ENCODE assay signal across 8 cellular contexts in the genomic region with DNA sequence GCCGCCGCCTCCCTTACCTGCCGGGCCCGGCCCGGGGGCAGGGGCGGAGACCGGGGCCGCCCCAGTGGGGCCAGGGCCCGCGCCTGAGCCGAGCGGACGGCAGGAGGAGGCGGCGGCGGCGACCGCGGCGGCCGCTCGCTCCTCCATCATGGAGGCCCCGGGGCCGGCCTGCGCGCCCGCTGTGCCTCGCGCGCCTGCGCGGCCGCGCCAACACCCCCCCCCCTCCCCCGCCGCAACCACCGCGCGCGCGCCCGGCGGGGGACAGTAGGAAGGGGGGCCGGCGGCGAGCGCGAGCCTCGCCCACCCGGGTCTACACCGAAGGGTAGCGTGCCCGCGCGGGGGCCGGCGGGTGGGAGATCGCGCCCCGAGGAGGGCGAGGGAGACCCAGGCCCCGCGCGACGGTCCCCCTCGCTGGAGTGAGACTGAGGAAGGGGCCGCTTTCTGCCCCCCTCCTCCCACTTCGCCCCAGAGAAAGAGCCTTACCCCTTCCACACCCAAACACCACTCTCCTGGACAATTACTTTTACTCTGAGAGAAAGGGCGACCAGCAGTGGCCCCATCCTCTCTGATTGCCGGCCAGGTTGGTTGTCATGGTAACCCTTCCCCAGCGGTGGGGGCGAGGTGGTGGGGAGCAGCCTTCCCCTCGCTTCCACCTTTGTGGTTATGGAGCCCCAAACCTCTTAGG. TPM values are rescaled to one million over a fixed set of nuclear protein-coding genes. Genes with fewer than 3 reads are reported as not detected.
DNase-seq lines count a peak whose midpoint lies in the region; ATAC-seq and TF ChIP-seq lines count a peak whose summit lies in the region.

A gene with protein sequence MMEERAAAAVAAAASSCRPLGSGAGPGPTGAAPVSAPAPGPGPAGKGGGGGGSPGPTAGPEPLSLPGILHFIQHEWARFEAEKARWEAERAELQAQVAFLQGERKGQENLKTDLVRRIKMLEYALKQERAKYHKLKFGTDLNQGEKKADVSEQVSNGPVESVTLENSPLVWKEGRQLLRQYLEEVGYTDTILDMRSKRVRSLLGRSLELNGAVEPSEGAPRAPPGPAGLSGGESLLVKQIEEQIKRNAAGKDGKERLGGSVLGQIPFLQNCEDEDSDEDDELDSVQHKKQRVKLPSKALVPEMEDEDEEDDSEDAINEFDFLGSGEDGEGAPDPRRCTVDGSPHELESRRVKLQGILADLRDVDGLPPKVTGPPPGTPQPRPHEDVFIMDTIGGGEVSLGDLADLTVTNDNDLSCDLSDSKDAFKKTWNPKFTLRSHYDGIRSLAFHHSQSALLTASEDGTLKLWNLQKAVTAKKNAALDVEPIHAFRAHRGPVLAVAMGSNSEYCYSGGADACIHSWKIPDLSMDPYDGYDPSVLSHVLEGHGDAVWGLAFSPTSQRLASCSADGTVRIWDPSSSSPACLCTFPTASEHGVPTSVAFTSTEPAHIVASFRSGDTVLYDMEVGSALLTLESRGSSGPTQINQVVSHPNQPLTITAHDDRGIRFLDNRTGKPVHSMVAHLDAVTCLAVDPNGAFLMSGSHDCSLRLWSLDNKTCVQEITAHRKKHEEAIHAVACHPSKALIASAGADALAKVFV (minus strand): TSS at position 170 of the 685 bp plus-strand sequence. CDS start 20 bp downstream, at position 150.

- peaks cover 0 to 29% (median 0%) of the 10 kb centered on the region in 4 donors for H3K4me1 ChIP-seq in right lobe of liver

- H3K4me1 Mint-ChIP-seq in activated CD4-positive, alpha-beta T cell treated with anti-CD3 and anti-CD28 coated beads for 36 hours, result peaks cover 49% of the 10 kb centered on the region

- no peaks in the 10 kb centered on the region for H3K9me3 ChIP-seq in right lobe of liver

- H3K27me3 ChIP-seq in right lobe of liver, result no peaks in the 10 kb centered on the region

- POLR2A ChIA-PET in activated CD4-positive, alpha-beta T cell treated with anti-CD3 and anti-CD28 coated beads for 36 hours (lab: Charles Lee), result no interaction called here

- CTCF ChIA-PET in activated CD4-positive, alpha-beta T cell treated with anti-CD3 and anti-CD28 coated beads for 36 hours (lab: Charles Lee), result interaction anchor here (0.6 kb wide), 1 partner anchor 672 kb away, joined by 3 read pairs; no protein-coding TSS in a partner anchor

- intact Hi-C loops in activated CD4-positive, alpha-beta T cell treated with anti-CD3 and anti-CD28 coated beads for 36 hours (cut with DNase I, micrococcal nuclease), result loop anchor here (1.0 to 10.0 kb wide), 8 partner anchors 29 to 301 kb away; a partner anchor contains a TSS
- intact Hi-C loops in right lobe of liver (cut with DNase I), result no loop called here

- no peaks in the 10 kb centered on the region for H3K36me3 ChIP-seq in right lobe of liver

- peak; percentile 85 for DNase-seq in COLO668 (lab: John Stamatoyannopoulos, UW; ENCODE audit: unreplicated experiment)
- peak; percentile 83 for DNase-seq in NB4 (ENCODE audit: low read depth)
- peak; percentile 73 for DNase-seq in activated CD4-positive, alpha-beta T cell treated with anti-CD3 and anti-CD28 coated beads for 36 hours
- peak in 1 of 2 donors; percentile 62 for DNase-seq in dermis microvascular lymphatic vessel endothelial cell (ENCODE audit: low read depth in 2 of 2)
- no peak for DNase-seq in right lobe of liver
- peak in 2 of 3 donors; percentile 35 to 52 for DNase-seq in stimulated activated CD4-positive, alpha-beta T cell treated with anti-CD3 and anti-CD28 coated beads, TNF-alpha, amount 100 ng/mL, for 1 hour (ENCODE audit: low read depth in 3 of 3, low spot score in 1 of 3)

- H3K9me3 Mint-ChIP-seq in activated CD4-positive, alpha-beta T cell treated with anti-CD3 and anti-CD28 coated beads for 36 hours (ENCODE audit: low read depth), result no peaks in the 10 kb centered on the region

- TF ChIP-seq POLR2A in NB4 (IDR thresholded peaks at IDR 0.05; ENCODE audit: extremely low read depth, insufficient read length), result peak; percentile 96
- peak; percentile 61 for TF ChIP-seq POLR2A in right lobe of liver (IDR thresholded peaks at IDR 0.05)

- ATAC-seq in GM21423 (IDR thresholded peaks at IDR 0.05; ENCODE audit: unreplicated experiment) (peak; percentile 48), right lobe of liver (peak; percentile 48 to 68 (median 59)), GM19395 (IDR thresholded peaks at IDR 0.05; ENCODE audit: unreplicated experiment) (no peak)
- peak; percentile 68 for ATAC-seq in activated CD4-positive, alpha-beta T cell treated with anti-CD3 and anti-CD28 coated beads for 36 hours

- H3K4me3 ChIP-seq in NB4 (ENCODE audit: low read depth, low read length), result peak within 1 kb of the TSS; percentile 90
- H3K4me3 ChIP-seq in right lobe of liver, result peak within 1 kb of the TSS; percentile 92 to 98 (median 97)

- H3K27ac Mint-ChIP-seq in activated CD4-positive, alpha-beta T cell treated with anti-CD3 and anti-CD28 coated beads for 36 hours, result peak within 1 kb of the TSS; percentile 89

- H3K36me3 Mint-ChIP-seq in activated CD4-positive, alpha-beta T cell treated with anti-CD3 and anti-CD28 coated beads for 36 hours (ENCODE audit: low read depth), result peaks cover 10% of the 10 kb centered on the region

- peak within 1 kb of the TSS; percentile 76 to 94 (median 87) for H3K27ac ChIP-seq in right lobe of liver

- H3K4me3 Mint-ChIP-seq in activated CD4-positive, alpha-beta T cell treated with anti-CD3 and anti-CD28 coated beads for 36 hours, result peak within 1 kb of the TSS; percentile 89

- H3K27me3 Mint-ChIP-seq in activated CD4-positive, alpha-beta T cell treated with anti-CD3 and anti-CD28 coated beads for 36 hours, result no peaks in the 10 kb centered on the region

- 7% methylated on average over 5 of the region's 73 CpGs for WGBS in right lobe of liver (ENCODE audit: insufficient coverage, low coverage, low lambda C conversion rate, missing lambda C conversion rate)

- TF ChIP-seq CTCF in NB4 (IDR thresholded peaks at IDR 0.05; ENCODE audit: low read depth, low read length) (no peak), right lobe of liver (IDR thresholded peaks at IDR 0.05) (no peak)

RNA-seq across cellular contexts. Expression of the gene that starts here (rescaled TPM):
- total RNA-seq in activated CD4-positive, alpha-beta T cell treated with anti-CD3 and anti-CD28 coated beads for 36 hours, result 10 to 100 TPM; 56.4 to 56.8 TPM
- total RNA-seq in dermis microvascular lymphatic vessel endothelial cell (68.2 and 108 TPM in 2 replicates), right lobe of liver (10 to 100 TPM; 16.9 to 28.1 (median 23.7) TPM)

Comparison
In these comparisons a context has a peak if more than half of its experiments do, and no peak if none do; other contexts are left out.
1. DNase-seq: peak in COLO668 (single experiment), NB4 (single experiment), activated CD4-positive, alpha-beta T cell treated with anti-CD3 and anti-CD28 coated beads for 36 hours (single experiment) and stimulated activated CD4-positive, alpha-beta T cell treated with anti-CD3 and anti-CD28 coated beads, TNF-alpha, amount 100 ng/mL, for 1 hour (2 of 3); none in right lobe of liver (0 of 3).
2. intact Hi-C loops: an anchor here in activated CD4-positive, alpha-beta T cell treated with anti-CD3 and anti-CD28 coated beads for 36 hours (1.0 to 10.0 kb wide); none called in right lobe of liver.